29 cellular contexts compared by ENCODE assay signal in genomic region chr15:82903511-82903910, GRCh38.
"Had no signal": no experiment of that assay in that cellular context is flagged by ENCODE, and none has a peak within 500 bp of the region (broad histone marks: within the 10 kb centered on the region; RNA-seq: fewer than 3 reads in every experiment).

No MANE protein-coding gene starts in this region.

- H3K4me3 ChIP-seq: hepatocyte, left ventricle myocardium inferior, lung, neural progenitor cell, pancreas, prostate gland, skin epidermis, stomach, thoracic aorta, tibial artery, upper lobe of right lung had no signal

- H3K27ac Mint-ChIP-seq: mesothelial cell of epicardium; naive B cell; natural killer cell; stimulated activated naive B cell treated with anti-CD40 and anti-IgM and Interleukin-4, amounts not matched to agents 10 μg/mL and 1 μg/mL and 100 μg/mL, for 72 hours had no signal

- H3K27me3 ChIP-seq: hepatocyte, neural progenitor cell, neutrophil, pancreas, stomach, tibial artery, upper lobe of right lung had no signal

- H3K4me1 Mint-ChIP-seq: natural killer cell had no signal

- H3K36me3 ChIP-seq: left ventricle myocardium inferior, neural progenitor cell, neutrophil, pancreas, prostate gland, thoracic aorta, tibial artery, upper lobe of right lung had no signal

- H2AFZ ChIP-seq: hepatocyte, neural progenitor cell had no signal

- H3K27ac ChIP-seq: hepatocyte, left ventricle myocardium inferior, neural progenitor cell, neutrophil, skin epidermis, stomach, thoracic aorta, tibial artery, upper lobe of right lung had no signal

- H3K4me2 ChIP-seq: hepatocyte, neural progenitor cell had no signal

- H3K36me3 Mint-ChIP-seq: mesothelial cell of epicardium, natural killer cell, neural progenitor cell had no signal

- H3K4me3 Mint-ChIP-seq: mesothelial cell of epicardium; naive B cell; natural killer cell; nephron progenitor cell; neural progenitor cell; stimulated activated naive B cell treated with anti-CD40 and anti-IgM and Interleukin-4, amounts not matched to agents 10 μg/mL and 1 μg/mL and 100 μg/mL, for 72 hours had no signal

- H3K4me1 ChIP-seq: neural progenitor cell, tibial artery, upper lobe of right lung had no signal

- H3K9me3 ChIP-seq: neutrophil, pancreas, prostate gland, thoracic aorta, tibial artery, upper lobe of right lung had no signal

- FAIRE-seq: pancreas, urothelium cell line had no signal

- DNase-seq: islet precursor cell; left ventricle myocardium inferior; mesendoderm; naive B cell; natural killer cell; nephron progenitor cell; retina; right cardiac atrium; stimulated activated CD4-positive, alpha-beta T cell treated with anti-CD3 and anti-CD28 coated beads, Interleukin-12 subunit alpha, Interleukin-12 subunit beta, amount 100 ng/mL, for 4 hours; stimulated activated CD4-positive, alpha-beta T cell treated with anti-CD3 and anti-CD28 coated beads, Interleukin-15, amount 100 ng/mL, for 24 hours; stimulated activated CD4-positive, alpha-beta T cell treated with anti-CD3 and anti-CD28 coated beads, Interleukin-2, amount 100 ng/mL, for 24 hours; stimulated activated CD4-positive, alpha-beta T cell treated with anti-CD3 and anti-CD28 coated beads, Interleukin-4, amount 100 ng/mL, for 1 hour; stimulated activated naive B cell treated with anti-CD40 and anti-IgM and Interleukin-4, amounts not matched to agents 10 μg/mL and 1 μg/mL and 100 μg/mL, for 72 hours; stimulated activated naive CD8-positive, alpha-beta T cell treated with anti-CD3 and anti-CD28 coated beads, Interleukin-15, Interleukin-2, amounts not matched to agents 100 U/mL and 50 U/mL, for 24 hours; stomach; tibial artery; trophoblast cell; upper lobe of right lung had no signal

- ATAC-seq: natural killer cell; right cardiac atrium; sciatic nerve; stimulated activated naive B cell treated with anti-CD40 and anti-IgM and Interleukin-4, amounts not matched to agents 10 μg/mL and 1 μg/mL and 100 μg/mL, for 72 hours; stimulated activated naive CD8-positive, alpha-beta T cell treated with anti-CD3 and anti-CD28 coated beads, Interleukin-15, Interleukin-2, amounts not matched to agents 100 U/mL and 50 U/mL, for 24 hours; upper lobe of right lung had no signal

- H3K79me2 ChIP-seq: hepatocyte had no signal

- H3K9ac ChIP-seq: neural progenitor cell had no signal
